In the genomic region with DNA sequence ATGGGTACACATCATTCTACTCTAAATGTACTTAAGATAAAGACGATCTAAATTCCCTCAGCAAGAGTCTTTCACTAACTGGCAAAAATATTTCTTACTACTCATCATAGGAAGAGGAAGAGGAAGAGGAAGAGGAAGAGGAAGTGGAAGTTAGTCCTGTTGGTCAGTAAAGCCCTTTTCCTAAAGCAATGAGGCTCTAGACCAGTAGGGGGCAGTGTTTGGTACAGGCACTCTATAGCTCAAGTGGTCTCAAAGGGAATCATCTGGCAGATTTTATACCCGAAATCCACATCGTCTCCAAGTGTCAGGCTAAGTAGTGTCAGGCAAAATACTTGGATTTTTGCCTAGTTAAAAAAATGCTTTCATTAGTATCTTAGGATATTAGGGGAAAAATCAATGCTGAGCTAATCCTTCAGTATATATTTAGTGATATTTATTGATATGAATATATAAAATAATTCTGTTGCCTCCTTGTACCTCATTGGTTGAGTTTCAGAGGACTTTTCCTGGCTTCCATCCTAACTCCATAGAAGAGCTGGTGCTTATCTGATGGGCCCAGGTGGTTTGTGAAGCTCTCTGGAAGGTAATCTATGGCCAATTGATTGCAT, we compare ENCODE assay signal across 1 cellular context.
TF ChIP-seq lines count a peak whose summit lies in the region.

No MANE protein-coding gene starts in this region.

TF ChIP-seq in GM23338, 12 proteins besides CTCF, POLR2A, EP300 and RAD21 (continued from another document):
- TF ChIP-seq POLR2AphosphoS5 (IDR thresholded peaks at IDR 0.05; ENCODE audit: low read depth) (no peak), NANOG (IDR thresholded peaks at IDR 0.05; ENCODE audit: borderline replicate concordance) (no peak), ZNF114 (CRISPR knock-in tag; IDR thresholded peaks at IDR 0.05) (no peak), ZNF331 (CRISPR knock-in tag; IDR thresholded peaks at IDR 0.05; ENCODE audit: low read depth) (no peak), STAT1 (IDR thresholded peaks at IDR 0.05; ENCODE audit: unreplicated experiment) (no peak), EZH2 (IDR thresholded peaks at IDR 0.05; ENCODE audit: low read depth, unreplicated experiment) (no peak), ETS1 (IDR thresholded peaks at IDR 0.05) (no peak)
- TF ChIP-seq, protein P1, sequence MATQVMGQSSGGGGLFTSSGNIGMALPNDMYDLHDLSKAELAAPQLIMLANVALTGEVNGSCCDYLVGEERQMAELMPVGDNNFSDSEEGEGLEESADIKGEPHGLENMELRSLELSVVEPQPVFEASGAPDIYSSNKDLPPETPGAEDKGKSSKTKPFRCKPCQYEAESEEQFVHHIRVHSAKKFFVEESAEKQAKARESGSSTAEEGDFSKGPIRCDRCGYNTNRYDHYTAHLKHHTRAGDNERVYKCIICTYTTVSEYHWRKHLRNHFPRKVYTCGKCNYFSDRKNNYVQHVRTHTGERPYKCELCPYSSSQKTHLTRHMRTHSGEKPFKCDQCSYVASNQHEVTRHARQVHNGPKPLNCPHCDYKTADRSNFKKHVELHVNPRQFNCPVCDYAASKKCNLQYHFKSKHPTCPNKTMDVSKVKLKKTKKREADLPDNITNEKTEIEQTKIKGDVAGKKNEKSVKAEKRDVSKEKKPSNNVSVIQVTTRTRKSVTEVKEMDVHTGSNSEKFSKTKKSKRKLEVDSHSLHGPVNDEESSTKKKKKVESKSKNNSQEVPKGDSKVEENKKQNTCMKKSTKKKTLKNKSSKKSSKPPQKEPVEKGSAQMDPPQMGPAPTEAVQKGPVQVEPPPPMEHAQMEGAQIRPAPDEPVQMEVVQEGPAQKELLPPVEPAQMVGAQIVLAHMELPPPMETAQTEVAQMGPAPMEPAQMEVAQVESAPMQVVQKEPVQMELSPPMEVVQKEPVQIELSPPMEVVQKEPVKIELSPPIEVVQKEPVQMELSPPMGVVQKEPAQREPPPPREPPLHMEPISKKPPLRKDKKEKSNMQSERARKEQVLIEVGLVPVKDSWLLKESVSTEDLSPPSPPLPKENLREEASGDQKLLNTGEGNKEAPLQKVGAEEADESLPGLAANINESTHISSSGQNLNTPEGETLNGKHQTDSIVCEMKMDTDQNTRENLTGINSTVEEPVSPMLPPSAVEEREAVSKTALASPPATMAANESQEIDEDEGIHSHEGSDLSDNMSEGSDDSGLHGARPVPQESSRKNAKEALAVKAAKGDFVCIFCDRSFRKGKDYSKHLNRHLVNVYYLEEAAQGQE (IDR thresholded peaks at IDR 0.05; ENCODE audit: unreplicated experiment) = no peak
